10 cellular contexts compared by ENCODE assay signal in genomic region chr11:130601141-130601540, GRCh38.
DNase-seq lines count a peak whose midpoint lies in the region; ATAC-seq and TF ChIP-seq lines count a peak whose summit lies in the region.
"Had no signal": no experiment of that assay in that cellular context is flagged by ENCODE, and none has a peak within 500 bp of the region (broad histone marks: within the 10 kb centered on the region; RNA-seq: fewer than 3 reads in every experiment).

No MANE protein-coding gene starts in this region.

- ATAC-seq in HG03378 (IDR thresholded peaks at IDR 0.05; ENCODE audit: unreplicated experiment): no peak
- no peak for ATAC-seq in HG03521 (IDR thresholded peaks at IDR 0.05; ENCODE audit: unreplicated experiment)
- ATAC-seq in GM21717 (IDR thresholded peaks at IDR 0.05; ENCODE audit: unreplicated experiment): no peak
- ATAC-seq: activated CD8-positive, alpha-beta memory T cell treated with anti-CD3 and anti-CD28 coated beads, Interleukin-2, amount 10 ng/mL, durations not matched to agents 7 days and 5 days had no signal

- no peak for TF ChIP-seq POLR2A in uterus (IDR thresholded peaks at IDR 0.05)

- intact Hi-C loops in uterus (cut with DNase I; ENCODE audit: low total_unique reads): no loop called here

- peak overlapping the region; percentile 4 for H3K4me2 ChIP-seq in fibroblast of lung (ENCODE audit: extremely low read depth, insufficient read depth, low read length)

- H3K4me1 ChIP-seq in fibroblast of lung (ENCODE audit: control insufficient read depth, extremely low read depth, insufficient read depth, low read length) (peaks cover 5% of the 10 kb centered on the region), mesodermal cell (ENCODE audit: control insufficient read depth, insufficient read depth, low read length, poor library complexity, severe bottlenecking) (peaks cover 19% of the 10 kb centered on the region), uterus (peaks cover 0 to 24% of the 10 kb centered on the region in 2 donors)

- peak overlapping the region; percentile 46 for H3K27ac ChIP-seq in fibroblast of lung (ENCODE audit: insufficient read depth, low read length)
- H3K27ac ChIP-seq in mesodermal cell (ENCODE audit: low read depth, low read length, severe bottlenecking): peak overlapping the region; percentile 58
- peak overlapping the region; percentile 19 to 41 for H3K27ac ChIP-seq in uterus

- H3K9me3 ChIP-seq in fibroblast of lung (ENCODE audit: control insufficient read depth, insufficient read depth, low read depth, low read length) (no peaks in the 10 kb centered on the region), mesodermal cell (ENCODE audit: control insufficient read depth, low read length) (no peaks in the 10 kb centered on the region), uterus (no peaks in the 10 kb centered on the region)

- 11 to 23% methylated on average over 7 of the region's 8 CpGs for WGBS in mesodermal cell (ENCODE audit: insufficient coverage in 2 of 2), 2 experiments

- H4K20me1 ChIP-seq in fibroblast of lung (ENCODE audit: control insufficient read depth, extremely low read depth, insufficient read depth, low read length): no peaks in the 10 kb centered on the region

- H3K27me3 ChIP-seq in fibroblast of lung (ENCODE audit: control insufficient read depth, insufficient read depth, low read length) (no peaks in the 10 kb centered on the region), uterus (no peaks in the 10 kb centered on the region)

- H3K79me2 ChIP-seq in fibroblast of lung (ENCODE audit: control insufficient read depth, insufficient read depth, low read length): no peaks in the 10 kb centered on the region

- H3K36me3 ChIP-seq in fibroblast of lung (ENCODE audit: control insufficient read depth, insufficient read depth, low read length): no peaks in the 10 kb centered on the region
- no peaks in the 10 kb centered on the region for H3K36me3 ChIP-seq in mesodermal cell (ENCODE audit: control insufficient read depth, insufficient read depth, low read length)
- H3K36me3 ChIP-seq in uterus: no peaks in the 10 kb centered on the region

- peak overlapping the region; percentile 4 for H2AFZ ChIP-seq in fibroblast of lung (ENCODE audit: low read length)

- H3K4me3 ChIP-seq in fibroblast of lung (replicated peaks in 1 of 4; ENCODE audit: control extremely low read depth in 1 of 4, insufficient read depth in 1 of 4, low read depth in 3 of 4, low read length in 4 of 4): no peak overlapping the region
- no peak overlapping the region for H3K4me3 ChIP-seq in mesodermal cell (ENCODE audit: extremely low read depth, insufficient read depth, low read length, poor library complexity, severe bottlenecking)
- H3K4me3 ChIP-seq in uterus: no peak overlapping the region

- peak in 1 of 2 donors; percentile 2 for TF ChIP-seq CTCF in fibroblast of lung (conservative IDR thresholded peaks at IDR 0.05 in 1 of 2, IDR thresholded peaks at IDR 0.05 in 1 of 2; ENCODE audit: low read depth in 1 of 2, low read length in 2 of 2)
- TF ChIP-seq CTCF in uterus (IDR thresholded peaks at IDR 0.05): no peak

- no peak overlapping the region for H3K9ac ChIP-seq in fibroblast of lung (ENCODE audit: insufficient read depth, low read length)

- DNase-seq in NCI-H748 (lab: John Stamatoyannopoulos, UW; ENCODE audit: unreplicated experiment) (peak; percentile 22), NCI-H748 treated with DMSO at 0.1 percent for 48 hours (lab: John Stamatoyannopoulos, UW) (no peak), fibroblast of lung (ENCODE audit: low read depth in 2 of 2) (peak; percentile 63 to 93), uterus (peak; percentile 77 to 81)
- DNase-seq: activated CD8-positive, alpha-beta memory T cell treated with anti-CD3 and anti-CD28 coated beads, Interleukin-2, amount 10 ng/mL, durations not matched to agents 7 days and 5 days; effector CD8-positive, alpha-beta T cell had no signal
